ENCODE assay signal across 10 cellular contexts in the genomic region with DNA sequence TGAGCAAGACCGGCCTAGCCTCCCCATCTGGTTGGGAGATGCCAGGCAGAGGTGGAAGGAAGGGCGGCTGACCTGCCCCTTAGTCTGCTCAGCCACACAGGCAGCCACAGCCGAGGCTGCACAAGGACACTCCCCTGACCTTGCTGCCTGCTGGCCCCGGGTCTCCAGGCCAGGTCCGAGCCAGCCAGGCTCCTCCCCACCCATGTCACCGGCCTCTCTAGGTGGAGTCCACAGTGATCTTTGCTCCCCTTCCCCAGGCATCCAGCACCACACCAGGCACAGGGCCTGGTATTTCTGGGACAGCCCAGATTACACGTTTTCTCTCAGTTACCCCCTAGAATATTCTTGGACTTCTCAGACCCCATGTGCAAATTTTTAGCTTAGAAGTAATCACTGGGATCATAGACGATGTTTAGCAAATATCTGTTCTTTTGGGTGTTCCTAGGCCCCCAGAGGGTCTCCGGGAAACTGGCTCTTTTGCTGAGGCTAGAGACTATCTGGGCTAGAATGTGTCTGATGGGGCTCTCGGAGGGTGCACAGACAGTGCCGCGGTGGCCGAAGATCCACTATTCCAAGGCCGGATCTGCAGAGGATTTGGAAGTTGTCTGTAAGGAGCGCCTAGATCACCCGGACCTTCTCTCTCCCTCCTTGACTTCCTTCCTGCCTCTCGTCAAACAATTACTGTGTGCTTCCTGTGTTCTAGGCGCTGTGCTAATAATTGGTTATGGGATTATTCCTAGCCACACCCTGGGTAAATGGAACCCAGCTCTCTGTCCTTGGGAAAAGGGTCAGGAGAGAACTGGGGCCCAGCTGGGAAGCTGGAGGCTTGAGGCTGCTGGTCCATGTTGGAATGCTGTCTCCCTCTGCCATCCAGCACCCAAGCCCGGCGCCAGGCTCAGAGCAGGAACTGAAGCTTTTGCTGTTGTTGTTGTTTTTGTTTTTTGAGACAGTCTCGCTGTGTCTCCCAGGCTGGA. TPM values are rescaled to one million over a fixed set of nuclear protein-coding genes. Genes with fewer than 3 reads are reported as not detected.
DNase-seq lines count a peak whose midpoint lies in the region; ATAC-seq and TF ChIP-seq lines count a peak whose summit lies in the region.
"Had no signal": no experiment of that assay in that cellular context is flagged by ENCODE, and none has a peak within 500 bp of the region (broad histone marks: within the 10 kb centered on the region; RNA-seq: fewer than 3 reads in every experiment).

No MANE protein-coding gene starts in this region.

- H3K27me3 ChIP-seq in left lung = no peaks in the 10 kb centered on the region
- no peaks in the 10 kb centered on the region for H3K27me3 ChIP-seq in stomach smooth muscle (ENCODE audit: control insufficient read depth in 1 of 2, insufficient read depth in 2 of 2, low read length in 2 of 2)

- H3K4me1 Mint-ChIP-seq in activated CD4-positive, alpha-beta T cell treated with anti-CD3 and anti-CD28 coated beads, Interleukin-2, amount 10 ng/mL, durations not matched to agents 7 days and 5 days = peaks cover 39% of the 10 kb centered on the region
- H3K4me1 Mint-ChIP-seq in activated CD4-positive, alpha-beta memory T cell treated with anti-CD3 and anti-CD28 coated beads, Interleukin-2, amount 10 ng/mL, durations not matched to agents 7 days and 5 days = peaks cover 34% of the 10 kb centered on the region

- H3K9me3 ChIP-seq in left lung (no peaks in the 10 kb centered on the region), stomach smooth muscle (ENCODE audit: control insufficient read depth in 2 of 2, low read length in 2 of 2) (no peaks in the 10 kb centered on the region)

- H3K36me3 ChIP-seq in left lung = peaks cover 0 to 5% of the 10 kb centered on the region in 2 donors
- peaks cover 0 to 2% of the 10 kb centered on the region in 2 donors for H3K36me3 ChIP-seq in stomach smooth muscle (ENCODE audit: control insufficient read depth in 2 of 2, insufficient read depth in 2 of 2, low read length in 2 of 2)

- H3K4me3 Mint-ChIP-seq in activated CD4-positive, alpha-beta T cell treated with anti-CD3 and anti-CD28 coated beads, Interleukin-2, amount 10 ng/mL, durations not matched to agents 7 days and 5 days = no peak overlapping the region
- H3K4me3 Mint-ChIP-seq in activated CD4-positive, alpha-beta memory T cell treated with anti-CD3 and anti-CD28 coated beads, Interleukin-2, amount 10 ng/mL, durations not matched to agents 7 days and 5 days = no peak overlapping the region

- H3K9ac ChIP-seq in stomach smooth muscle (ENCODE audit: low read length in 2 of 2) = no peak overlapping the region
- H3K9ac ChIP-seq: KMS-11 had no signal

- CTCF ChIA-PET in activated CD4-positive, alpha-beta T cell treated with anti-CD3 and anti-CD28 coated beads, Interleukin-2, amount 10 ng/mL, durations not matched to agents 7 days and 5 days (lab: Charles Lee) = interaction anchor here (1.0 kb wide), 1 partner anchor 13 kb away, joined by 4 read pairs; no protein-coding TSS in a partner anchor
- CTCF ChIA-PET in activated CD4-positive, alpha-beta memory T cell treated with anti-CD3 and anti-CD28 coated beads, Interleukin-2, amount 10 ng/mL, durations not matched to agents 7 days and 5 days (lab: Charles Lee) = interaction anchor here (0.5 kb wide), 1 partner anchor 632 kb away, joined by 3 read pairs; no protein-coding TSS in a partner anchor

- H3K27ac ChIP-seq in left lung (peak overlapping the region; percentile 39 to 81), stomach smooth muscle (ENCODE audit: low read length) (peak overlapping the region; percentile 24)
- H3K27ac ChIP-seq: KMS-11 had no signal

- H3K9me3 Mint-ChIP-seq in activated CD4-positive, alpha-beta T cell treated with anti-CD3 and anti-CD28 coated beads, Interleukin-2, amount 10 ng/mL, durations not matched to agents 7 days and 5 days = peaks cover 2% of the 10 kb centered on the region
- no peaks in the 10 kb centered on the region for H3K9me3 Mint-ChIP-seq in activated CD4-positive, alpha-beta memory T cell treated with anti-CD3 and anti-CD28 coated beads, Interleukin-2, amount 10 ng/mL, durations not matched to agents 7 days and 5 days

- DNase-seq in activated CD4-positive, alpha-beta T cell treated with anti-CD3 and anti-CD28 coated beads, Interleukin-2, amount 10 ng/mL, durations not matched to agents 7 days and 5 days = no peak
- no peak for DNase-seq in activated CD4-positive, alpha-beta T cell treated with anti-CD3 and anti-CD28 coated beads for 1 hour
- DNase-seq in activated CD4-positive, alpha-beta memory T cell treated with anti-CD3 and anti-CD28 coated beads, Interleukin-2, amount 10 ng/mL, durations not matched to agents 7 days and 5 days = no peak
- DNase-seq in left lung = no peak
- DNase-seq in stimulated activated CD4-positive, alpha-beta T cell treated with anti-CD3 and anti-CD28 coated beads, Interleukin-15, amount 100 ng/mL, for 24 hours = no peak
- no peak for DNase-seq in SHP77 (lab: John Stamatoyannopoulos, UW)
- no peak for DNase-seq in stimulated activated CD4-positive, alpha-beta T cell treated with anti-CD3 and anti-CD28 coated beads, Interleukin-2, amount 100 ng/mL, for 48 hours
- DNase-seq: mammary epithelial cell had no signal

- TF ChIP-seq CTCF in left lung (IDR thresholded peaks at IDR 0.05) = no peak

- ATAC-seq in left lung = no peak

- H3K36me3 Mint-ChIP-seq in activated CD4-positive, alpha-beta T cell treated with anti-CD3 and anti-CD28 coated beads, Interleukin-2, amount 10 ng/mL, durations not matched to agents 7 days and 5 days (ENCODE audit: low read depth) = peaks cover 29% of the 10 kb centered on the region
- peaks cover 35% of the 10 kb centered on the region for H3K36me3 Mint-ChIP-seq in activated CD4-positive, alpha-beta memory T cell treated with anti-CD3 and anti-CD28 coated beads, Interleukin-2, amount 10 ng/mL, durations not matched to agents 7 days and 5 days (ENCODE audit: low read depth)

- H3K4me1 ChIP-seq in left lung (peaks cover 17 to 85% of the 10 kb centered on the region in 2 donors), stomach smooth muscle (ENCODE audit: control insufficient read depth, insufficient read depth, low read length) (peaks cover 40% of the 10 kb centered on the region)

- intact Hi-C loops in left lung (cut with DNase I) = loop anchor here in 1 of 2 donors (10.0 kb wide), 1 partner anchor 96 kb away; a partner anchor contains a TSS

- H3K27me3 Mint-ChIP-seq in activated CD4-positive, alpha-beta T cell treated with anti-CD3 and anti-CD28 coated beads, Interleukin-2, amount 10 ng/mL, durations not matched to agents 7 days and 5 days = no peaks in the 10 kb centered on the region
- H3K27me3 Mint-ChIP-seq in activated CD4-positive, alpha-beta memory T cell treated with anti-CD3 and anti-CD28 coated beads, Interleukin-2, amount 10 ng/mL, durations not matched to agents 7 days and 5 days = no peaks in the 10 kb centered on the region

- H3K27ac Mint-ChIP-seq in activated CD4-positive, alpha-beta T cell treated with anti-CD3 and anti-CD28 coated beads, Interleukin-2, amount 10 ng/mL, durations not matched to agents 7 days and 5 days = peak overlapping the region; percentile 48
- peak overlapping the region; percentile 23 for H3K27ac Mint-ChIP-seq in activated CD4-positive, alpha-beta memory T cell treated with anti-CD3 and anti-CD28 coated beads, Interleukin-2, amount 10 ng/mL, durations not matched to agents 7 days and 5 days

- H3K4me3 ChIP-seq in left lung (no peak overlapping the region), stomach smooth muscle (ENCODE audit: low read length in 2 of 2) (no peak overlapping the region)

- POLR2A ChIA-PET in activated CD4-positive, alpha-beta T cell treated with anti-CD3 and anti-CD28 coated beads, Interleukin-2, amount 10 ng/mL, durations not matched to agents 7 days and 5 days (lab: Charles Lee) = no interaction called here
- POLR2A ChIA-PET in activated CD4-positive, alpha-beta memory T cell treated with anti-CD3 and anti-CD28 coated beads, Interleukin-2, amount 10 ng/mL, durations not matched to agents 7 days and 5 days (lab: Charles Lee) = no interaction called here

RNA-seq across cellular contexts. Expression of a gene that starts 46.9 kb away (rescaled TPM):
- 10 to 100 TPM; 47.1 to 50.3 TPM for total RNA-seq in activated CD4-positive, alpha-beta T cell treated with anti-CD3 and anti-CD28 coated beads, Interleukin-2, amount 10 ng/mL, durations not matched to agents 7 days and 5 days
- total RNA-seq in activated CD4-positive, alpha-beta memory T cell treated with anti-CD3 and anti-CD28 coated beads, Interleukin-2, amount 10 ng/mL, durations not matched to agents 7 days and 5 days = 10 to 100 TPM; 48.1 to 54.9 TPM
- total RNA-seq in left lung = 10 to 100 TPM; 55.0 to 98.4 TPM
